ENCODE assay signal across 28 cellular contexts in the genomic region with DNA sequence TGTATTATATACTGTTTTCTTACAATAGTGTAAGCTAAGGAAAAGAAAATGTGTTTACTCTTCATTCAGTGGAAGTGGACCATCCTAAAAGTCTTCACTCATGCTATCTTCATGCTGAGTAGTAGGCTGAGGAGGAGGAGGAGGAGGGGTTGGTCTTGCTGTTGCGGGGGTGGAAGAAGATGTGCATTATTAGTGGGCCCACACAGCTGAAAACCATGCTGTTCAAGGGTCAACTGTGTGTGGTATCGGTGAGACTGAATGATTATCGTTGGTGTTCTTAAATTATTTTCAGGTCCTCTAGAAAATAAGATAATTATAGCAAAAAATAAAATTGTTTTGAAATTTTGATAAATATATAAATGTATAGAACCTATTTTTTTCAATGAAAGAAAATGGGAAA.
"Had no signal": no experiment of that assay in that cellular context is flagged by ENCODE, and none has a peak within 500 bp of the region (broad histone marks: within the 10 kb centered on the region; RNA-seq: fewer than 3 reads in every experiment).

No MANE protein-coding gene starts in this region.

- H3K4me3 ChIP-seq: ascending aorta had no signal

- DNase-seq: activated CD4-positive, alpha-beta memory T cell treated with anti-CD3 and anti-CD28 coated beads, Interleukin-2, amount 10 ng/mL, durations not matched to agents 7 days and 5 days; activated CD4-positive, alpha-beta T cell treated with anti-CD3 and anti-CD28 coated beads for 1 hour; activated CD4-positive, alpha-beta T cell treated with anti-CD3 and anti-CD28 coated beads for 36 hours; activated CD4-positive, alpha-beta T cell treated with anti-CD3 and anti-CD28 coated beads for 48 hours; activated CD4-positive, alpha-beta T cell treated with anti-CD3 and anti-CD28 coated beads, Interleukin-2, amount 10 ng/mL, durations not matched to agents 7 days and 5 days; activated CD4-positive, alpha-beta T cell treated with anti-CD3 and anti-CD28 coated beads, Interleukin-2, amount 50 U/mL, for 48 hours; activated CD4-positive, CD25-positive, alpha-beta regulatory T cell; activated CD8-positive, alpha-beta memory T cell treated with anti-CD3 and anti-CD28 coated beads for 24 hours; activated CD8-positive, alpha-beta memory T cell treated with anti-CD3 and anti-CD28 coated beads, Interleukin-2, amount 10 ng/mL, durations not matched to agents 7 days and 5 days; activated CD8-positive, alpha-beta memory T cell treated with anti-CD3 and anti-CD28 coated beads, Interleukin-2, amount 50 U/mL, for 48 hours; activated CD8-positive, alpha-beta T cell treated with anti-CD3 and anti-CD28 coated beads, Interleukin-2, amount 10 ng/mL, durations not matched to agents 7 days and 5 days; activated effector memory CD4-positive, alpha-beta T cell treated with Interleukin-2 at 50 U/mL for 16 hours; activated gamma-delta T cell; activated naive CD4-positive, alpha-beta T cell treated with anti-CD3 and anti-CD28 coated beads, Interleukin-2, amount 10 ng/mL, durations not matched to agents 7 days and 5 days; activated naive CD4-positive, alpha-beta T cell treated with Interleukin-2 at 50 U/mL for 16 hours; activated naive CD8-positive, alpha-beta T cell treated with anti-CD3 and anti-CD28 coated beads, Interleukin-2, amount 10 ng/mL, durations not matched to agents 7 days and 5 days; activated naive CD8-positive, alpha-beta T cell treated with anti-CD3 and anti-CD28 coated beads, Interleukin-2, amount 50 U/mL, for 24 hours; activated T-cell treated with anti-CD3 and anti-CD28 coated beads, Interleukin-2, amount 50 U/mL, for 24 hours; activated T-cell treated with anti-CD3 and anti-CD28 coated beads, Interleukin-2, amount 50 U/mL, for 48 hours; amygdala; anterior cingulate cortex; central memory CD4-positive, alpha-beta T cell; T-helper 2 cell; T-helper 9 cell; WERI-Rb-1 had no signal

- H3K27ac ChIP-seq: ascending aorta, WERI-Rb-1 had no signal

- H3K27me3 ChIP-seq: ascending aorta had no signal

- ATAC-seq: activated CD4-positive, alpha-beta T cell treated with anti-CD3 and anti-CD28 coated beads for 36 hours; activated CD4-positive, CD25-positive, alpha-beta regulatory T cell treated with anti-CD3 and anti-CD28 coated beads, Interleukin-2, amount 50 U/mL, for 24 hours; activated CD8-positive, alpha-beta memory T cell treated with anti-CD3 and anti-CD28 coated beads, Interleukin-2, amount 10 ng/mL, durations not matched to agents 7 days and 5 days; activated CD8-positive, alpha-beta T cell treated with anti-CD3 and anti-CD28 coated beads, Interleukin-2, amount 10 ng/mL, durations not matched to agents 7 days and 5 days; activated naive CD8-positive, alpha-beta T cell treated with anti-CD3 and anti-CD28 coated beads, Interleukin-2, amount 50 U/mL, for 24 hours; WTC11 had no signal

- H3K9me3 ChIP-seq: ascending aorta had no signal

- H3K4me1 ChIP-seq: ascending aorta had no signal

- H3K36me3 ChIP-seq: WERI-Rb-1 had no signal
